ENCODE assay signal across 7 cellular contexts in the genomic region with DNA sequence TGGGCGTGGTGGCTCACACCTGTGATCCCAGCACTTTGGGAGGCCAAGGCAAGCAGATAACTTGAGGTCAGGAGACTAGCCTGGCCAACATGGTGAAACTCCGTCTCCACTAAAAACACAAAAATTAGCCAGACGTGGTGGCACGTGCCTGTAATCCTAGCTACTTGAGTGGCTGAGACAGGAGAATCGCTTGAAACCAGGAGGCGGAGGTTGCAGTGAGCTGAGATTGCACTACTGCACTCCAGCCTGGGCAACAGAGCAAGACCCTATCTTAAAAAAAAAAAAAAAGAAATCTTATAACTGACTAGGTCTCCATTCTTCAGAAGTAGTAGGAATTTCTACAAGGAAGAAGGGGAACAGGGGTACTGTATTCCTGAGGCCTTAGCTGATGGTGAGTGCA. TPM values are rescaled to one million over a fixed set of nuclear protein-coding genes. Genes with fewer than 3 reads are reported as not detected.
DNase-seq lines count a peak whose midpoint lies in the region; ATAC-seq, FAIRE-seq and TF ChIP-seq lines count a peak whose summit lies in the region.
"Not testable (repeated sequence)": the region's sequence is repeated elsewhere in the genome, so short reads cannot be mapped to it uniquely, and the experiment has no call there.

No MANE protein-coding gene starts in this region.

- peaks cover 50% of the 10 kb centered on the region for H4K20me1 ChIP-seq in HepG2 (ENCODE audit: insufficient read depth, low read length)

- H3K36me3 ChIP-seq in CD4-positive, CD25-positive, alpha-beta regulatory T cell (ENCODE audit: control insufficient read depth, insufficient read depth, low read length) = peaks cover 17% of the 10 kb centered on the region
- H3K36me3 ChIP-seq in HEK293 (ENCODE audit: control insufficient read depth in 2 of 2, insufficient read depth in 1 of 2, low read length in 2 of 2) (peaks cover 0 to 14% of the 10 kb centered on the region in 2 experiments; a peak in 2 of 3 replicates), HepG2 (replicated peaks in 1 of 2; ENCODE audit: control insufficient read depth in 1 of 2, insufficient read depth in 2 of 2, low read length in 2 of 2) (peaks cover 14 to 24% of the 10 kb centered on the region in 2 experiments)

- intact Hi-C loops in HepG2 (cut with micrococcal nuclease; ENCODE audit: unreplicated experiment); natural killer cell (cut with micrococcal nuclease): not testable (repeated sequence)

- peaks cover 35% of the 10 kb centered on the region for H3K4me1 ChIP-seq in CD4-positive, CD25-positive, alpha-beta regulatory T cell (ENCODE audit: control insufficient read depth, insufficient read depth, low read length, poor library complexity, severe bottlenecking)
- peaks cover 16% of the 10 kb centered on the region for H3K4me1 ChIP-seq in HEK293 (ENCODE audit: control insufficient read depth, insufficient read depth, low read length)
- H3K4me1 ChIP-seq in HepG2 (ENCODE audit: insufficient read depth, low read length) = peaks cover 31% of the 10 kb centered on the region

- H3K4me3 Mint-ChIP-seq in CD4-positive, CD25-positive, alpha-beta regulatory T cell; WTC11; activated naive CD8-positive, alpha-beta T cell; chondrocyte (ENCODE audit: unreplicated experiment); natural killer cell: not testable (repeated sequence)

- H3K27ac ChIP-seq in CD4-positive, CD25-positive, alpha-beta regulatory T cell (ENCODE audit: insufficient read depth, low read length, poor library complexity, severe bottlenecking); HEK293 (ENCODE audit: extremely low read depth, low read depth, low read length); HepG2 (ENCODE audit: extremely low read length, insufficient read depth, low read length): not testable (repeated sequence)

- in situ Hi-C loops in HepG2 (cut with HindIII; ENCODE audit: extremely low pct_ligation_motif_present, low pct_unique_long_range_greater_than_20kb) = not testable (repeated sequence)

- CTCF ChIA-PET in HEK293 (lab: Yijun Ruan, JAX) = interaction anchor here (0.6 kb wide), 1 partner anchor 11 kb away, joined by 4 read pairs; no protein-coding TSS in a partner anchor
- CTCF ChIA-PET in WTC11 (lab: Charles Lee); HepG2 (lab: Yijun Ruan, JAX; ENCODE audit: low intra/inter-chr PET ratio, low total read pairs): not testable (repeated sequence)

- ATAC-seq in CD4-positive, CD25-positive, alpha-beta regulatory T cell (ENCODE audit: low read depth in 2 of 2); WTC11; HepG2; natural killer cell: not testable (repeated sequence)

- peaks cover 89% of the 10 kb centered on the region for H3K79me2 ChIP-seq in HepG2 (ENCODE audit: insufficient read depth, low read length)

- TF ChIP-seq CTCF in HEK293 (tag by site-specific recombination; IDR thresholded peaks at IDR 0.05); WTC11 (IDR thresholded peaks at IDR 0.05); chondrocyte (IDR thresholded peaks at IDR 0.05); HepG2 (CRISPR knock-in tag; IDR thresholded peaks at IDR 0.05); natural killer cell (IDR thresholded peaks at IDR 0.05): not testable (repeated sequence)

- H3K9me3 ChIP-seq in CD4-positive, CD25-positive, alpha-beta regulatory T cell (ENCODE audit: control insufficient read depth in 2 of 2, low read length in 2 of 2); HEK293 (ENCODE audit: control insufficient read depth, insufficient read depth, low read depth, low read length); HepG2 (ENCODE audit: low read length): not testable (repeated sequence)

- TF ChIP-seq EP300 in HepG2 (IDR thresholded peaks at IDR 0.05; ENCODE audit: low read depth in 2 of 2, low read length in 2 of 2); HepG2 (CRISPR knock-in tag; IDR thresholded peaks at IDR 0.05; ENCODE audit: borderline replicate concordance): not testable (repeated sequence)

- TF ChIP-seq POLR2A in HepG2 (IDR thresholded peaks at IDR 0.05; ENCODE audit: insufficient read depth in 1 of 2, low read depth in 2 of 2, low read length in 2 of 2) = not testable (repeated sequence)

- WGBS in HepG2 (ENCODE audit: low lambda C conversion rate) = 94% methylated on average over 6 of the region's 6 CpGs

- POLR2A ChIA-PET in HEK293 (lab: Yijun Ruan, JAX) = interaction anchor here (0.8 kb wide), 1 partner anchor 34 kb away, joined by 6 read pairs; the partner anchor contains the start of gene RALY
- POLR2A ChIA-PET in WTC11 (lab: Charles Lee) = not testable (repeated sequence)
- POLR2A ChIA-PET in HepG2 (lab: Yijun Ruan, JAX) = interaction anchor here (5.2 kb wide), 1 partner anchor 35 kb away, joined by 33 read pairs; the partner anchor contains the start of gene RALY

- not testable (repeated sequence) for DNase-seq in CD4-positive, CD25-positive, alpha-beta regulatory T cell; WTC11 (ENCODE audit: low spot score); chondrocyte (ENCODE audit: low spot score); HepG2 (ENCODE audit: low spot score); natural killer cell

- H3K27me3 Mint-ChIP-seq in CD4-positive, CD25-positive, alpha-beta regulatory T cell; WTC11 (ENCODE audit: low read depth); activated naive CD8-positive, alpha-beta T cell; chondrocyte (ENCODE audit: low read depth); natural killer cell (ENCODE audit: low read depth in 2 of 2): not testable (repeated sequence)

- H2AFZ ChIP-seq in HepG2 (ENCODE audit: low read length) = not testable (repeated sequence)

- peak overlapping the region in 2 of 3 donors; percentile 56 to 77 for H3K27ac Mint-ChIP-seq in CD4-positive, CD25-positive, alpha-beta regulatory T cell
- H3K27ac Mint-ChIP-seq in WTC11 = not testable (repeated sequence)
- peak overlapping the region; percentile 85 for H3K27ac Mint-ChIP-seq in activated naive CD8-positive, alpha-beta T cell
- H3K27ac Mint-ChIP-seq in chondrocyte (ENCODE audit: unreplicated experiment) (peak overlapping the region; percentile 45), natural killer cell (peak overlapping the region; percentile 38 to 81)

- H3K4me1 Mint-ChIP-seq in CD4-positive, CD25-positive, alpha-beta regulatory T cell = peaks cover 26 to 79% (median 61%) of the 10 kb centered on the region in 4 donors
- H3K4me1 Mint-ChIP-seq in WTC11 (peaks cover 71% of the 10 kb centered on the region), chondrocyte (ENCODE audit: low read depth) (peaks cover 30% of the 10 kb centered on the region), natural killer cell (peaks cover 79 to 83% of the 10 kb centered on the region in 2 donors)
- peaks cover 59% of the 10 kb centered on the region for H3K4me1 Mint-ChIP-seq in activated naive CD8-positive, alpha-beta T cell (ENCODE audit: low read depth)

- H3K4me3 ChIP-seq in CD4-positive, CD25-positive, alpha-beta regulatory T cell (ENCODE audit: low read depth, low read length); HEK293 (ENCODE audit: low read depth, low read length); HepG2 (replicated peaks in 1 of 3; ENCODE audit: insufficient read depth in 1 of 3, low read depth in 2 of 3, low read length in 3 of 3): not testable (repeated sequence)

- TF ChIP-seq RAD21 in HepG2 (CRISPR knock-in tag; IDR thresholded peaks at IDR 0.05) = not testable (repeated sequence)

- H3K36me3 Mint-ChIP-seq in CD4-positive, CD25-positive, alpha-beta regulatory T cell; WTC11; activated naive CD8-positive, alpha-beta T cell; chondrocyte (ENCODE audit: low read depth); natural killer cell: not testable (repeated sequence)

- FAIRE-seq in HepG2 (lab: Jason Lieb, UNC) = not testable (repeated sequence)

- not testable (repeated sequence) for H3K4me2 ChIP-seq in HepG2 (ENCODE audit: low read depth, low read length)

- H3K9ac ChIP-seq in HepG2 (ENCODE audit: insufficient read depth, low read depth, low read length) = not testable (repeated sequence)

- not testable (repeated sequence) for H3K9me3 Mint-ChIP-seq in CD4-positive, CD25-positive, alpha-beta regulatory T cell; WTC11; activated naive CD8-positive, alpha-beta T cell (ENCODE audit: low read depth); chondrocyte (ENCODE audit: low read depth); natural killer cell

- BruUV-seq in HepG2 (replicated peaks; lab: Mats Ljungman, UMichigan) = not testable (repeated sequence)

- not testable (repeated sequence) for H3K27me3 ChIP-seq in CD4-positive, CD25-positive, alpha-beta regulatory T cell (ENCODE audit: control insufficient read depth, insufficient read depth, low read length); HepG2 (ENCODE audit: control insufficient read depth in 1 of 2, insufficient read depth in 2 of 2, low read length in 2 of 2)

RNA-seq across cellular contexts. Expression of gene RALY, which starts 34.3 kb away (rescaled TPM):
- 170 TPM for total RNA-seq in CD4-positive, CD25-positive, alpha-beta regulatory T cell
- 100 to 1,000 TPM; 160 to 216 (median 194) TPM for polyA plus RNA-seq in CD4-positive, CD25-positive, alpha-beta regulatory T cell
- 157 to 164 TPM (median 157 TPM) in 3 replicates for total RNA-seq in WTC11 (2021)
- total RNA-seq in chondrocyte = 78.7 to 169 TPM (median 168 TPM) in 3 replicates
- 186 and 213 TPM in 2 replicates for total RNA-seq in HepG2 (2016; rRNA removed; fragmentation: Illumina TruSeq; extraction: Trizol)
- total RNA-seq in HepG2 (2016; cell fraction: cytosol; rRNA removed; fragmentation: Illumina TruSeq; extraction: Trizol; ENCODE audit: low read depth) = 149 TPM in 2 replicates
- 189 and 205 TPM in 2 replicates for total RNA-seq in HepG2 (2016; cell fraction: insoluble cytoplasmic fraction; rRNA removed; fragmentation: Illumina TruSeq; extraction: Trizol)
- total RNA-seq in HepG2 (2016; cell fraction: membrane; rRNA removed; fragmentation: Illumina TruSeq; extraction: Trizol) = 212 and 253 TPM in 2 replicates
- 108 and 117 TPM in 2 replicates for total RNA-seq in HepG2 (2016; cell fraction: nucleus; rRNA removed; fragmentation: Illumina TruSeq; extraction: Trizol)
- polyA plus RNA-seq in HepG2 (2011; rRNA removed) = 178 and 179 TPM in 2 replicates
- polyA plus RNA-seq in HepG2 (2011; cell fraction: cytosol; rRNA removed) = 154 and 230 TPM in 2 replicates
- polyA plus RNA-seq in HepG2 (2011; cell fraction: nucleus; rRNA removed) = 90.5 and 93.6 TPM in 2 replicates
- 139 and 151 TPM in 2 replicates for polyA plus RNA-seq in HepG2 (2012)
- polyA plus RNA-seq in HepG2 (2016; cell fraction: cytosol; fragmentation: Illumina TruSeq; extraction: Trizol; ENCODE audit: low read depth) = 205 and 264 TPM in 2 replicates
- polyA plus RNA-seq in HepG2 (2016; cell fraction: insoluble cytoplasmic fraction; fragmentation: Illumina TruSeq; extraction: Trizol; ENCODE audit: low read depth) = 400 and 432 TPM in 2 replicates
- polyA plus RNA-seq in HepG2 (2016; cell fraction: membrane; fragmentation: Illumina TruSeq; extraction: Trizol; ENCODE audit: low read depth) = 287 and 342 TPM in 2 replicates
- 252 and 257 TPM in 2 replicates for polyA plus RNA-seq in HepG2 (2016; cell fraction: nucleus; fragmentation: Illumina TruSeq; extraction: Trizol; ENCODE audit: insufficient read depth, low read depth)
- polyA minus RNA-seq in HepG2 (2011; rRNA and poly(A)+ RNA removed; ENCODE audit: low replicate concordance) = 148 and 200 TPM in 2 replicates
- 99.8 and 102 TPM in 2 replicates for polyA minus RNA-seq in HepG2 (2011; cell fraction: cytosol; rRNA and poly(A)+ RNA removed)
- polyA minus RNA-seq in HepG2 (2011; cell fraction: nucleus; rRNA and poly(A)+ RNA removed) = 75.0 and 76.2 TPM in 2 replicates
- total RNA-seq in natural killer cell = 100 to 1,000 TPM; 194 to 204 (median 198) TPM
